Comparison of ENCODE assay signal across 26 cellular contexts in the genomic region with DNA sequence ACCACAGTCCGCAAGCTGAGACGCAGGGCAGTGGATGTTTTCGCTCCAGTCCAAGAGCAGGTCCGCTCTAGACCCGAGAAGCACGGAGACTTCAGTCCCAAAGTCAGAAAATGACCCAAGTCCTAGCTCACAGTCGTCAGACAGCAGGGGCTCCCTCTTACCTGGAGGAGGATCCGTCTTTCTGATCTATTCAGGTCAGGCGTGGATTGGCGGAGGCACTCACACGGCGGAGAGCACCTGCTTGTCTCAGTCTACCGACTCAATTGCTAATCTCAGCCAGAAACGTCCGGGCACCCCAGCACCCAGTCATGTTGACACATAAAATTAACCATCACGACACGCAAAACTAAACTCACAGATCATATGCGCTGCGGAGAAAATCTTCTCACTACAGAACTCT.
DNase-seq lines count a peak whose midpoint lies in the region; ATAC-seq and TF ChIP-seq lines count a peak whose summit lies in the region.
"Had no signal": no experiment of that assay in that cellular context is flagged by ENCODE, and none has a peak within 500 bp of the region (broad histone marks: within the 10 kb centered on the region; RNA-seq: fewer than 3 reads in every experiment).

No MANE protein-coding gene starts in this region.

- H3K4me1 Mint-ChIP-seq in GM23338 (peaks cover 6% of the 10 kb centered on the region; the same call in 2 of the 3 replicates), endodermal cell (peaks cover 10% of the 10 kb centered on the region)
- H3K4me1 Mint-ChIP-seq: CD14-positive monocyte; CD4-positive, alpha-beta memory T cell; CD4-positive, CD25-positive, alpha-beta regulatory T cell; CD8-positive, alpha-beta memory T cell had no signal

- H3K4me3 ChIP-seq in GM23338 (no peak overlapping the region), RWPE2 (ENCODE audit: severe bottlenecking) (no peak overlapping the region), endodermal cell (ENCODE audit: low read length) (no peak overlapping the region)
- H3K4me3 ChIP-seq: A549, BLaER1, GM12878 had no signal

- no peaks in the 10 kb centered on the region for H3F3A ChIP-seq in GM23338 (replicated peaks; ENCODE audit: low read depth)

- H2AFZ ChIP-seq in GM23338, result no peak overlapping the region

- H3K9me2 ChIP-seq in GM23338 (ENCODE audit: insufficient read depth), result no peaks in the 10 kb centered on the region

- WGBS in endodermal cell (ENCODE audit: insufficient coverage in 1 of 2, insufficient read length in 1 of 2), 2 experiments, result 91 to 96% methylated on average over 15 to 19 of the region's 19 CpGs

- H4K20me1 ChIP-seq in GM23338 (replicated peaks; ENCODE audit: insufficient read depth), result no peaks in the 10 kb centered on the region
- H4K20me1 ChIP-seq: BLaER1 had no signal

- H3K9me3 Mint-ChIP-seq in GM23338 (no peaks in the 10 kb centered on the region; the same call in 2 of the 3 replicates), endodermal cell (no peaks in the 10 kb centered on the region)

- ATAC-seq in GM23338 (no peak), RWPE2 (ENCODE audit: low read depth) (no peak), GM18520 (IDR thresholded peaks at IDR 0.05; ENCODE audit: unreplicated experiment) (no peak)
- ATAC-seq: A549, GM12878 had no signal

- DNase-seq in GM23338 (ENCODE audit: low spot score) (no peak), RWPE2 (ENCODE audit: low spot score) (peak; percentile 69), endodermal cell (peak; percentile 10), mesenteric fat pad (ENCODE audit: low spot score) (peak; percentile 69), GM19240 (ENCODE audit: insufficient read length, low spot score) (no peak), NCI-H69 (lab: John Stamatoyannopoulos, UW) (no peak)
- DNase-seq in activated CD4-positive, alpha-beta T cell treated with anti-CD3 and anti-CD28 coated beads for 1 hour, result no peak
- DNase-seq: BE2C; C1 segment of cervical spinal cord; CD4-positive, alpha-beta memory T cell; CD4-positive, CD25-positive, alpha-beta regulatory T cell; CD8-positive, alpha-beta memory T cell; COR-L47; DMS 273 treated with DMSO at 0.1 percent for 48 hours; DMS153; DMS53; DMS79; DND-41; EL; GDM1 had no signal

- H3K27ac Mint-ChIP-seq in GM23338 (no peak overlapping the region), endodermal cell (no peak overlapping the region)
- H3K27ac Mint-ChIP-seq: CD4-positive, alpha-beta memory T cell; CD4-positive, CD25-positive, alpha-beta regulatory T cell; CD8-positive, alpha-beta memory T cell had no signal

- no peak overlapping the region for H3K4me2 ChIP-seq in GM23338
- H3K4me2 ChIP-seq: A549, BLaER1 had no signal

- H3K9me3 ChIP-seq in RWPE2 (ENCODE audit: severe bottlenecking), result no peaks in the 10 kb centered on the region
- no peaks in the 10 kb centered on the region for H3K9me3 ChIP-seq in endodermal cell (ENCODE audit: control insufficient read depth, low read length)
- H3K9me3 ChIP-seq: A549, BE2C, BLaER1 had no signal

- H3K79me2 ChIP-seq in GM23338 (replicated peaks; ENCODE audit: insufficient read depth), result no peaks in the 10 kb centered on the region

- H3K27ac ChIP-seq in GM23338 (ENCODE audit: low read depth) (no peak overlapping the region), RWPE2 (ENCODE audit: poor library complexity, severe bottlenecking) (no peak overlapping the region), endodermal cell (ENCODE audit: low read depth, low read length) (no peak overlapping the region)
- H3K27ac ChIP-seq: 22Rv1, A549, BLaER1 had no signal

- H3K4me1 ChIP-seq in GM23338 (ENCODE audit: insufficient read depth), result no peaks in the 10 kb centered on the region
- H3K4me1 ChIP-seq in RWPE2 (ENCODE audit: insufficient read depth, poor library complexity, severe bottlenecking), result no peaks in the 10 kb centered on the region
- H3K4me1 ChIP-seq in endodermal cell (ENCODE audit: control insufficient read depth, insufficient read depth, low read length), result peaks cover 2% of the 10 kb centered on the region
- H3K4me1 ChIP-seq: A549, BE2C had no signal

- TF ChIP-seq CTCF in GM23338 (conservative IDR thresholded peaks at IDR 0.05; ENCODE audit: low read depth in 2 of 2) (no peak), RWPE2 (IDR thresholded peaks at IDR 0.05; ENCODE audit: poor library complexity, severe bottlenecking) (no peak), endodermal cell (conservative IDR thresholded peaks at IDR 0.05) (no peak)

- peaks cover 30% of the 10 kb centered on the region for H3K27me3 Mint-ChIP-seq in GM23338 (ENCODE audit: insufficient read depth, low read depth, poor library complexity)
- H3K27me3 Mint-ChIP-seq in endodermal cell (ENCODE audit: insufficient read depth), result peaks cover 33% of the 10 kb centered on the region
- H3K27me3 Mint-ChIP-seq: CD4-positive, alpha-beta memory T cell; CD4-positive, CD25-positive, alpha-beta regulatory T cell had no signal

- H3K27me3 ChIP-seq in GM23338 (ENCODE audit: insufficient read depth), result no peaks in the 10 kb centered on the region
- H3K27me3 ChIP-seq in RWPE2 (ENCODE audit: insufficient read depth, poor library complexity, severe bottlenecking), result peaks cover 94% of the 10 kb centered on the region
- H3K27me3 ChIP-seq in endodermal cell (ENCODE audit: control insufficient read depth, insufficient read depth, low read length, poor library complexity, severe bottlenecking), result no peaks in the 10 kb centered on the region
- H3K27me3 ChIP-seq: BE2C, BLaER1 had no signal

- no peaks in the 10 kb centered on the region for H3K36me3 Mint-ChIP-seq in GM23338 (ENCODE audit: low read depth)
- no peaks in the 10 kb centered on the region for H3K36me3 Mint-ChIP-seq in endodermal cell (ENCODE audit: low read depth)
- H3K36me3 Mint-ChIP-seq: CD14-positive monocyte; CD4-positive, CD25-positive, alpha-beta regulatory T cell; CD8-positive, alpha-beta memory T cell had no signal

- no peak overlapping the region for H3K9ac ChIP-seq in endodermal cell (ENCODE audit: extremely low read depth, low read length, poor library complexity, severe bottlenecking)
- H3K9ac ChIP-seq: BLaER1 had no signal

- H3K36me3 ChIP-seq in GM23338 (ENCODE audit: insufficient read depth), result no peaks in the 10 kb centered on the region
- H3K36me3 ChIP-seq in RWPE2 (ENCODE audit: low read depth), result no peaks in the 10 kb centered on the region
- no peaks in the 10 kb centered on the region for H3K36me3 ChIP-seq in endodermal cell (ENCODE audit: control insufficient read depth, insufficient read depth, low read length)
- H3K36me3 ChIP-seq: BE2C, BLaER1 had no signal

- H3K4me3 Mint-ChIP-seq in GM23338, result peak overlapping the region; percentile 19; the same call in 2 of the 3 replicates
- H3K4me3 Mint-ChIP-seq in endodermal cell, result no peak overlapping the region
- H3K4me3 Mint-ChIP-seq: CD14-positive monocyte; CD4-positive, alpha-beta memory T cell; CD4-positive, CD25-positive, alpha-beta regulatory T cell; CD8-positive, alpha-beta memory T cell had no signal

Comparison
In these comparisons a context has a peak if more than half of its experiments do, and no peak if none do; other contexts are left out.
1. DNase-seq: peak in RWPE2 (single experiment), endodermal cell (single experiment) and mesenteric fat pad (single experiment); none in GM23338 (single experiment), activated CD4-positive, alpha-beta T cell treated with anti-CD3 and anti-CD28 coated beads for 1 hour (single experiment), GM19240 (single experiment) and NCI-H69 (single experiment).